Comparison of ENCODE assay signal across 25 cellular contexts in genomic region chr20:40304119-40304518, GRCh38.
"Had no signal": no experiment of that assay in that cellular context is flagged by ENCODE, and none has a peak within 500 bp of the region (broad histone marks: within the 10 kb centered on the region; RNA-seq: fewer than 3 reads in every experiment).

No MANE protein-coding gene starts in this region.

- H3K4me2 ChIP-seq: hepatocyte had no signal

- H3K27me3 ChIP-seq: esophagus muscularis mucosa, gastroesophageal sphincter, heart left ventricle, hepatocyte, sigmoid colon, stomach, testis, tibial artery had no signal

- H3K27ac Mint-ChIP-seq: immature natural killer cell; memory B cell; naive thymus-derived CD8-positive, alpha-beta T cell; nephron progenitor cell; stimulated activated effector memory CD8-positive, alpha-beta T cell treated with anti-CD3 and anti-CD28 coated beads, Interleukin-12 subunit alpha, Interleukin-12 subunit beta, amount 100 ng/mL, for 72 hours; type B pancreatic cell had no signal

- H2AFZ ChIP-seq: hepatocyte had no signal

- H3K4me1 ChIP-seq: foreskin keratinocyte, heart left ventricle, stomach, testis had no signal

- ATAC-seq: foreskin keratinocyte; gastroesophageal sphincter; heart left ventricle; naive thymus-derived CD8-positive, alpha-beta T cell; psoas muscle; right cardiac atrium; stimulated activated effector memory CD8-positive, alpha-beta T cell treated with anti-CD3 and anti-CD28 coated beads, Interleukin-12 subunit alpha, Interleukin-12 subunit beta, amount 100 ng/mL, for 72 hours had no signal

- H3K4me1 Mint-ChIP-seq: immature natural killer cell; memory B cell; naive thymus-derived CD8-positive, alpha-beta T cell; stimulated activated effector memory CD8-positive, alpha-beta T cell treated with anti-CD3 and anti-CD28 coated beads, Interleukin-12 subunit alpha, Interleukin-12 subunit beta, amount 100 ng/mL, for 72 hours had no signal

- H3K27me3 Mint-ChIP-seq: type B pancreatic cell had no signal

- DNase-seq: effector CD8-positive, alpha-beta T cell; foreskin keratinocyte; heart left ventricle; immature natural killer cell; islet precursor cell; kidney glomerular epithelial cell; naive thymus-derived CD8-positive, alpha-beta T cell; nephron progenitor cell; nucleus accumbens; psoas muscle; right cardiac atrium; sigmoid colon; stimulated activated CD4-positive, alpha-beta T cell treated with anti-CD3 and anti-CD28 coated beads, Interleukin-2, amount 100 ng/mL, for 24 hours; stimulated activated CD4-positive, alpha-beta T cell treated with anti-CD3 and anti-CD28 coated beads, Interleukin-4, amount 100 ng/mL, for 24 hours; stimulated activated naive CD4-positive, alpha-beta T cell treated with Interleukin-2 at 50 U/mL for 16 hours; stomach; testis; tibial artery had no signal

- H3K4me3 Mint-ChIP-seq: immature natural killer cell; memory B cell; naive thymus-derived CD8-positive, alpha-beta T cell; nephron progenitor cell; stimulated activated effector memory CD8-positive, alpha-beta T cell treated with anti-CD3 and anti-CD28 coated beads, Interleukin-12 subunit alpha, Interleukin-12 subunit beta, amount 100 ng/mL, for 72 hours; type B pancreatic cell had no signal

- H3K4me3 ChIP-seq: esophagus muscularis mucosa, gastroesophageal sphincter, heart left ventricle, hepatocyte, lung, psoas muscle, sigmoid colon, stomach, testis, tibial artery had no signal

- H3K36me3 ChIP-seq: esophagus muscularis mucosa, gastroesophageal sphincter, heart left ventricle, sigmoid colon, stomach, tibial artery had no signal

- H3K79me2 ChIP-seq: hepatocyte had no signal

- H3K27ac ChIP-seq: esophagus muscularis mucosa, foreskin keratinocyte, gastroesophageal sphincter, heart left ventricle, hepatocyte, sigmoid colon, stomach, testis, tibial artery had no signal

- H3K36me3 Mint-ChIP-seq: immature natural killer cell; memory B cell; naive thymus-derived CD8-positive, alpha-beta T cell; stimulated activated effector memory CD8-positive, alpha-beta T cell treated with anti-CD3 and anti-CD28 coated beads, Interleukin-12 subunit alpha, Interleukin-12 subunit beta, amount 100 ng/mL, for 72 hours; type B pancreatic cell had no signal

- H3K9me3 Mint-ChIP-seq: memory B cell; naive thymus-derived CD8-positive, alpha-beta T cell; nephron progenitor cell; stimulated activated effector memory CD8-positive, alpha-beta T cell treated with anti-CD3 and anti-CD28 coated beads, Interleukin-12 subunit alpha, Interleukin-12 subunit beta, amount 100 ng/mL, for 72 hours; type B pancreatic cell had no signal
